14 cellular contexts compared by ENCODE assay signal in the genomic region with DNA sequence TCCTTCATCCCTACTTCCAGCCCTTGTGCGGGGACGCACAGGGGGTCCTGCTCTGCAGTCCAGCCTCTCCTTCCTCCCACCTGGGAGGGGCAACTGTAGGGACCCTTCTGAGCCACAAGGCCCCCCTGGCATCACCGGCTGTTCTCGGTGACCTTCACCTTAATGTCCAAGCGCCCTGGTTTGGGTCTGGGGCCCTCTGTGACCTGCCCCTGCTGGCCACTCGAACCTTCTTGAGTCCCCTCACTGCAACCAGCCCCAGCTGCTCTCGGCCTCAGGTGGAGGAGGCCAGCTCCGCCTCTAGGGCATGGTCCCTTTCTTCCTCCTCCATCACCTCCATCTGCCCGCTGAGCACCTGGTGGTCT. TPM values are rescaled to one million over a fixed set of nuclear protein-coding genes. Genes with fewer than 3 reads are reported as not detected.
A peak's percentile ranks its signal among the peaks of the same experiment; 100 is the strongest.
DNase-seq lines count a peak whose midpoint lies in the region; TF ChIP-seq lines count a peak whose summit lies in the region.
"Had no signal": no experiment of that assay in that cellular context is flagged by ENCODE, and none has a peak within 500 bp of the region (broad histone marks: within the 10 kb centered on the region; RNA-seq: fewer than 3 reads in every experiment).

No MANE protein-coding gene starts in this region.

- H3K27me3 Mint-ChIP-seq in Caco-2 (ENCODE audit: insufficient read depth, unreplicated experiment): no peaks in the 10 kb centered on the region

- no TSS peak for BruUV-seq in Caco-2 (replicated peaks; lab: Mats Ljungman, UMichigan)

- CTCF ChIA-PET in Caco-2 (lab: Charles Lee): interaction anchor here (0.6 to 3.9 kb wide), 5 partner anchors 29 to 1089 kb away, joined by 3 to 23 read pairs (median 4); no protein-coding TSS in a partner anchor

- POLR2A ChIA-PET in Caco-2 (lab: Charles Lee): no interaction called here

- DNase-seq in Caco-2: peak in 1 of 2 experiments; percentile 24
- DNase-seq in MM.1S: no peak
- DNase-seq in esophagus squamous epithelium (lab: John Stamatoyannopoulos, UW): no peak
- DNase-seq in NCI-H774 (lab: John Stamatoyannopoulos, UW): no peak
- no peak for DNase-seq in NCI-H2227 treated with DMSO at 0.1 percent for 48 hours (lab: John Stamatoyannopoulos, UW)
- no peak for DNase-seq in occipital lobe (lab: John Stamatoyannopoulos, UW)
- DNase-seq: NCI-H446 treated with DMSO at 0.1 percent for 48 hours had no signal

- intact Hi-C loops in Caco-2 (cut with micrococcal nuclease; ENCODE audit: unreplicated experiment) (loop anchor here (2.0 to 10.0 kb wide), 3 partner anchors 42 to 946 kb away; no protein-coding TSS in a partner anchor), esophagus squamous epithelium (cut with DNase I) (no loop called here)

- peaks cover 65% of the 10 kb centered on the region for H3K36me3 Mint-ChIP-seq in Caco-2 (ENCODE audit: insufficient read depth, unreplicated experiment)
- H3K36me3 Mint-ChIP-seq: activated naive CD4-positive, alpha-beta T cell treated with anti-CD3 and anti-CD28 coated beads, Interleukin-2, amount 50 U/mL, for 72 hours had no signal

- H3K36me3 ChIP-seq in Caco-2 (ENCODE audit: control insufficient read depth, insufficient read depth, low read length) (peaks cover 3% of the 10 kb centered on the region), MM.1S (replicated peaks; ENCODE audit: insufficient read depth, low read length) (no peaks in the 10 kb centered on the region), esophagus squamous epithelium (peaks cover 0 to 8% (median 7%) of the 10 kb centered on the region in 3 donors), skeletal muscle tissue (ENCODE audit: control insufficient read depth in 3 of 3, insufficient read depth in 3 of 3, low read length in 3 of 3) (peaks cover 5 to 11% (median 6%) of the 10 kb centered on the region in 3 donors)

- H3K4me1 ChIP-seq in Caco-2 (no peaks in the 10 kb centered on the region), MM.1S (ENCODE audit: low read length) (0 out of 2 replicates have a peak, but pooled peaks cover 4% of the 10 kb centered on the region), esophagus squamous epithelium (peaks cover 40 to 61% (median 49%) of the 10 kb centered on the region in 3 donors), skeletal muscle tissue (ENCODE audit: control insufficient read depth in 3 of 3, insufficient read depth in 3 of 3, low read length in 3 of 3) (peaks cover 50 to 57% (median 53%) of the 10 kb centered on the region in 3 donors)

- no peaks in the 10 kb centered on the region for H4K20me1 ChIP-seq in MM.1S (ENCODE audit: insufficient read depth, low read length)

- no peak overlapping the region for H3K9ac ChIP-seq in MM.1S (ENCODE audit: low read length)
- peak overlapping the region; percentile 76 to 84 (median 79) for H3K9ac ChIP-seq in skeletal muscle tissue (ENCODE audit: low read depth in 1 of 3, low read length in 3 of 3)
- H3K9ac ChIP-seq: SK-N-SH had no signal

- TF ChIP-seq CTCF in Caco-2 (IDR thresholded peaks at IDR 0.05; ENCODE audit: insufficient read depth in 1 of 2, low read depth in 1 of 2, low read length in 1 of 2, severe bottlenecking in 1 of 2, unreplicated experiment in 1 of 2) (no peak), MM.1S (IDR thresholded peaks at IDR 0.05; ENCODE audit: low read length) (no peak), esophagus squamous epithelium (IDR thresholded peaks at IDR 0.05) (no peak)

- 27 to 65% methylated on average over 3 to 9 of the region's 9 CpGs for WGBS in esophagus squamous epithelium, 2 donors

- H3K27ac Mint-ChIP-seq in Caco-2 (ENCODE audit: unreplicated experiment): peak overlapping the region; percentile 37
- H3K27ac Mint-ChIP-seq: activated T-cell treated with anti-CD3 and anti-CD28 coated beads, Interleukin-2, amount 50 U/mL, for 72 hours; T-helper 2 cell treated with Interferon-gamma antibody and Interleukin-4, amounts not matched to agents 5 μg/mL and 100 μg/mL, for 36 hours had no signal

- H3K79me2 ChIP-seq in MM.1S (ENCODE audit: low read length): no peaks in the 10 kb centered on the region

- no peak overlapping the region for H3K4me3 Mint-ChIP-seq in Caco-2 (ENCODE audit: unreplicated experiment)
- H3K4me3 Mint-ChIP-seq: activated T-cell treated with anti-CD3 and anti-CD28 coated beads, Interleukin-2, amount 50 U/mL, for 72 hours; T-helper 2 cell treated with Interferon-gamma antibody and Interleukin-4, amounts not matched to agents 5 μg/mL and 100 μg/mL, for 36 hours had no signal

- no peak overlapping the region for H3K27ac ChIP-seq in MM.1S (ENCODE audit: low read length)
- peak overlapping the region in 3 of 4 donors; percentile 90 to 95 (median 94) for H3K27ac ChIP-seq in esophagus squamous epithelium
- H3K27ac ChIP-seq in skeletal muscle tissue (ENCODE audit: low read depth, low read length): peak overlapping the region; percentile 93

- no peaks in the 10 kb centered on the region for H3K9me3 ChIP-seq in Caco-2
- no peaks in the 10 kb centered on the region for H3K9me3 ChIP-seq in MM.1S (replicated peaks; ENCODE audit: insufficient read depth, low read length)
- no peaks in the 10 kb centered on the region for H3K9me3 ChIP-seq in esophagus squamous epithelium
- H3K9me3 ChIP-seq in skeletal muscle tissue (ENCODE audit: control insufficient read depth in 3 of 3, low read length in 3 of 3): no peaks in the 10 kb centered on the region
- H3K9me3 ChIP-seq: Peyer's patch, SK-N-SH had no signal

- peaks cover 18% of the 10 kb centered on the region for H3K4me1 Mint-ChIP-seq in Caco-2 (ENCODE audit: low read depth, unreplicated experiment)

- H3K9me3 Mint-ChIP-seq in Caco-2 (ENCODE audit: unreplicated experiment): no peaks in the 10 kb centered on the region
- H3K9me3 Mint-ChIP-seq: activated naive CD4-positive, alpha-beta T cell treated with anti-CD3 and anti-CD28 coated beads, Interleukin-2, amount 50 U/mL, for 72 hours; activated T-cell treated with anti-CD3 and anti-CD28 coated beads, Interleukin-2, amount 50 U/mL, for 72 hours; T-helper 2 cell treated with Interferon-gamma antibody and Interleukin-4, amounts not matched to agents 5 μg/mL and 100 μg/mL, for 36 hours had no signal

- peaks cover 13% of the 10 kb centered on the region for H3F3A ChIP-seq in MM.1S (ENCODE audit: insufficient read depth, low read length)

- no peak overlapping the region for H2AFZ ChIP-seq in MM.1S (ENCODE audit: low read length)

- H3K27me3 ChIP-seq in Caco-2 (replicated peaks; ENCODE audit: control insufficient read depth, insufficient read depth, low read length): no peaks in the 10 kb centered on the region
- H3K27me3 ChIP-seq in MM.1S (replicated peaks; ENCODE audit: insufficient read depth, low read length): no peaks in the 10 kb centered on the region
- H3K27me3 ChIP-seq in esophagus squamous epithelium: no peaks in the 10 kb centered on the region
- no peaks in the 10 kb centered on the region for H3K27me3 ChIP-seq in skeletal muscle tissue (ENCODE audit: control insufficient read depth in 3 of 3, insufficient read depth in 3 of 3, low read length in 3 of 3)
- H3K27me3 ChIP-seq: Peyer's patch had no signal

- TF ChIP-seq POLR2A in esophagus squamous epithelium (IDR thresholded peaks at IDR 0.05): no peak

- H3K9me2 ChIP-seq in MM.1S (replicated peaks; ENCODE audit: insufficient read depth, low read length): no peaks in the 10 kb centered on the region
- H3K9me2 ChIP-seq: SK-N-SH had no signal

- no peak overlapping the region for H3K4me3 ChIP-seq in Caco-2 (ENCODE audit: low read depth, low read length)
- H3K4me3 ChIP-seq in MM.1S (ENCODE audit: low read length): no peak overlapping the region
- H3K4me3 ChIP-seq in esophagus squamous epithelium: no peak overlapping the region
- H3K4me3 ChIP-seq in skeletal muscle tissue (ENCODE audit: low read length in 3 of 3): peak overlapping the region; percentile 31 to 54 (median 54)
- H3K4me3 ChIP-seq: Peyer's patch had no signal

- H3K4me2 ChIP-seq in MM.1S (ENCODE audit: low read depth, low read length): peak overlapping the region; percentile 54; the same call in 1 of the 2 replicates
- H3K4me2 ChIP-seq: SK-N-SH had no signal

RNA-seq across cellular contexts. Expression of a gene that starts 57.9 kb away (rescaled TPM):
- total RNA-seq in Caco-2 (2022) (4.4 and 4.5 TPM in 2 replicates), esophagus squamous epithelium (10 to 100 TPM; 18.8 to 74.7 (median 47.1) TPM), skeletal muscle tissue (5.7 TPM), occipital lobe (8.1 TPM)
- total RNA-seq: activated CD8-positive, alpha-beta memory T cell treated with anti-CD3 and anti-CD28 coated beads for 36 hours had no signal

Comparison
In these comparisons a context has a peak if more than half of its experiments do, and no peak if none do; other contexts are left out.
1. H3K4me3 ChIP-seq: peak in skeletal muscle tissue (3 of 3); none in Caco-2 (single experiment), MM.1S (single experiment) and esophagus squamous epithelium (0 of 4).